24 cellular contexts compared by ENCODE assay signal in genomic region chr1:38197566-38197965, GRCh38.
A peak's percentile ranks its signal among the peaks of the same experiment; 100 is the strongest.
DNase-seq lines count a peak whose midpoint lies in the region; ATAC-seq, FAIRE-seq and TF ChIP-seq lines count a peak whose summit lies in the region.
"Had no signal": no experiment of that assay in that cellular context is flagged by ENCODE, and none has a peak within 500 bp of the region (broad histone marks: within the 10 kb centered on the region; RNA-seq: fewer than 3 reads in every experiment).

No MANE protein-coding gene starts in this region.

- H3F3A ChIP-seq in SK-N-SH (replicated peaks; ENCODE audit: insufficient read depth): no peaks in the 10 kb centered on the region

- H3K4me3 ChIP-seq in SK-N-SH (ENCODE audit: low read depth in 2 of 2, low read length in 1 of 2): no peak overlapping the region
- no peak overlapping the region for H3K4me3 ChIP-seq in neuronal stem cell (ENCODE audit: low read length in 2 of 2)
- H3K4me3 ChIP-seq: BLaER1, SK-N-MC had no signal

- H4K8ac ChIP-seq in neuronal stem cell (ENCODE audit: low read depth, low read length): no peak overlapping the region

- H3K27me3 ChIP-seq in SK-N-SH (ENCODE audit: insufficient read depth): peaks cover 28% of the 10 kb centered on the region
- no peaks in the 10 kb centered on the region for H3K27me3 ChIP-seq in neuronal stem cell (ENCODE audit: control insufficient read depth in 3 of 3, insufficient read depth in 3 of 3, low read depth in 1 of 3, low read length in 3 of 3)
- H3K27me3 ChIP-seq: BLaER1 had no signal

- CTCF ChIA-PET in SK-N-SH (lab: Yijun Ruan, JAX): no interaction called here

- H3K4me1 ChIP-seq in SK-N-SH (ENCODE audit: control insufficient read depth in 1 of 2, insufficient read depth in 2 of 2, low read depth in 1 of 2, low read length in 1 of 2) (peaks cover 0 to 9% of the 10 kb centered on the region in 2 experiments; a peak in 1 of 4 replicates), neuronal stem cell (ENCODE audit: control insufficient read depth in 2 of 2, insufficient read depth in 1 of 2, low read depth in 1 of 2, low read length in 2 of 2) (no peaks in the 10 kb centered on the region)
- H3K4me1 ChIP-seq: BLaER1 had no signal

- H2BK120ac ChIP-seq in neuronal stem cell (ENCODE audit: low read depth, low read length): no peak overlapping the region

- H3K4me2 ChIP-seq in SK-N-SH (no peak overlapping the region), neuronal stem cell (ENCODE audit: insufficient read depth, low read length, poor library complexity, severe bottlenecking) (no peak overlapping the region)
- H3K4me2 ChIP-seq: BLaER1 had no signal

- no peak for TF ChIP-seq RAD21 in SK-N-SH (IDR thresholded peaks at IDR 0.05; ENCODE audit: low read length)

- no peaks in the 10 kb centered on the region for H3K79me1 ChIP-seq in neuronal stem cell (ENCODE audit: low read depth, low read length)

- H2BK5ac ChIP-seq in neuronal stem cell (ENCODE audit: low read length): no peak overlapping the region

- no peak overlapping the region for H3K4ac ChIP-seq in neuronal stem cell (ENCODE audit: low read length)

- TF ChIP-seq EP300 in SK-N-SH (IDR thresholded peaks at IDR 0.05; ENCODE audit: borderline replicate concordance in 1 of 2, low read depth in 1 of 2, low read length in 1 of 2): peak in 1 of 2 experiments; percentile 27; a peak in 1 of 4 replicates

- no peak overlapping the region for H2AK5ac ChIP-seq in neuronal stem cell (ENCODE audit: low read depth, low read length)

- no peaks in the 10 kb centered on the region for H4K20me1 ChIP-seq in SK-N-SH (ENCODE audit: insufficient read depth)
- H4K20me1 ChIP-seq: BLaER1 had no signal

- H3K9me3 ChIP-seq in SK-N-SH (no peaks in the 10 kb centered on the region), neuronal stem cell (replicated peaks in 1 of 2; ENCODE audit: control insufficient read depth in 2 of 2, insufficient read depth in 1 of 2, low read depth in 1 of 2, low read length in 2 of 2) (peaks cover 0 to 17% of the 10 kb centered on the region in 2 donors)

- 3% methylated on average over 9 of the region's 9 CpGs for WGBS in SK-N-SH (ENCODE audit: low lambda C conversion rate)
- no CpG with 5 or more reads among the region's 9 CpGs for WGBS in neuronal stem cell (ENCODE audit: extremely low coverage in 2 of 2, insufficient read length in 2 of 2, insufficient replicate concordance in 1 of 2), 2 donors

- H3K36me3 ChIP-seq in SK-N-SH (replicated peaks in 1 of 2; ENCODE audit: control insufficient read depth in 1 of 2, insufficient read depth in 2 of 2, low read length in 1 of 2) (no peaks in the 10 kb centered on the region), neuronal stem cell (replicated peaks in 1 of 2; ENCODE audit: control insufficient read depth in 2 of 2, insufficient read depth in 2 of 2, low read length in 2 of 2) (no peaks in the 10 kb centered on the region)
- H3K36me3 ChIP-seq: BLaER1 had no signal

- H2BK15ac ChIP-seq in neuronal stem cell (ENCODE audit: low read length): no peak overlapping the region

- DNase-seq in SK-N-SH: peak; percentile 60
- peak; percentile 43 for DNase-seq in SK-N-DZ (ENCODE audit: low spot score)
- no peak for DNase-seq in neuronal stem cell (ENCODE audit: low spot score)
- DNase-seq in frontal cortex (ENCODE audit: low spot score in 2 of 2): no peak
- no peak for DNase-seq in NCI-H187 (lab: John Stamatoyannopoulos, UW)
- DNase-seq: CD4-positive, CD25-positive, alpha-beta regulatory T cell; DMS153; GOT3; HCEC 1CT; KBM-7; MV-4-11; NCI-H1694 treated with DMSO at 0.1 percent for 48 hours; NCI-H2171 treated with DMSO at 0.1 percent for 48 hours; NCI-H345; NCI-H524; NCI-H774; SHP77 had no signal

- no peak overlapping the region for H3K23ac ChIP-seq in neuronal stem cell (ENCODE audit: low read depth, low read length, poor library complexity)

- TF ChIP-seq CTCF in SK-N-SH (IDR thresholded peaks at IDR 0.05): no peak

- FAIRE-seq in frontal cortex (lab: Jason Lieb, UNC): no peak
- FAIRE-seq: GM18507 had no signal

- H2BK12ac ChIP-seq in neuronal stem cell (ENCODE audit: low read length): no peak overlapping the region

- no peak; the same call in 1 of the 3 replicates for ATAC-seq in SK-N-SH treated with all-trans-retinoic acid at 6 μM for 48 hours
- no peak for ATAC-seq in GM19395 (IDR thresholded peaks at IDR 0.05; ENCODE audit: unreplicated experiment)
- ATAC-seq: Panc1 had no signal

- H3K14ac ChIP-seq in neuronal stem cell (ENCODE audit: low read length): no peak overlapping the region

- H3K9me2 ChIP-seq in SK-N-SH: no peaks in the 10 kb centered on the region

- no peak overlapping the region for H3K18ac ChIP-seq in neuronal stem cell (ENCODE audit: low read length)

- H3K27ac ChIP-seq in SK-N-SH (ENCODE audit: low read depth in 2 of 2, low read length in 1 of 2) (no peak overlapping the region), neuronal stem cell (replicated peaks; ENCODE audit: low read length) (no peak overlapping the region)
- H3K27ac ChIP-seq: BLaER1, RWPE1, SK-N-MC had no signal

- H4K91ac ChIP-seq in neuronal stem cell (ENCODE audit: low read depth, low read length, poor library complexity): no peak overlapping the region

- H3K79me2 ChIP-seq in SK-N-SH (ENCODE audit: insufficient read depth): no peaks in the 10 kb centered on the region

- POLR2A ChIA-PET in SK-N-SH (lab: Yijun Ruan, JAX): no interaction called here

- no peak overlapping the region for H3K9ac ChIP-seq in SK-N-SH
- no peak overlapping the region for H3K9ac ChIP-seq in neuronal stem cell (ENCODE audit: low read depth, low read length, poor library complexity)
- H3K9ac ChIP-seq: BLaER1 had no signal

- H2AFZ ChIP-seq in SK-N-SH (ENCODE audit: low read depth) (no peak overlapping the region), neuronal stem cell (ENCODE audit: low read length) (peak overlapping the region; percentile 5)

TF ChIP-seq in SK-N-SH, 30 proteins besides CTCF, POLR2A, EP300 and RAD21:
- TF ChIP-seq RCOR1 (IDR thresholded peaks at IDR 0.05; ENCODE audit: low read length) (peak; percentile 70; the same call in 1 of the 2 replicates), ELF1 (IDR thresholded peaks at IDR 0.05) (no peak), GATA2 (CRISPR knock-in tag; IDR thresholded peaks at IDR 0.05) (peak; percentile 58), EZH2phosphoT487 (IDR thresholded peaks at IDR 0.05; ENCODE audit: borderline replicate concordance, low read depth) (no peak), TCF12 (IDR thresholded peaks at IDR 0.05) (no peak)

TF ChIP-seq in SK-N-SH treated with all-trans-retinoic acid at 6 μM for 48 hours, 23 proteins besides CTCF, POLR2A, EP300 and RAD21 (continues in another document):
- no peak for TF ChIP-seq ISL1 (CRISPR knock-in tag; IDR thresholded peaks at IDR 0.05)
- no peak for TF ChIP-seq PATZ1 (CRISPR knock-in tag; IDR thresholded peaks at IDR 0.05; ENCODE audit: borderline replicate concordance)
- no peak for TF ChIP-seq OSR1 (CRISPR knock-in tag; IDR thresholded peaks at IDR 0.05)
- TF ChIP-seq POU6F1 (CRISPR knock-in tag; IDR thresholded peaks at IDR 0.05; ENCODE audit: borderline replicate concordance, low read depth): no peak
- no peak for TF ChIP-seq ARNTL (CRISPR knock-in tag; IDR thresholded peaks at IDR 0.05; ENCODE audit: borderline replicate concordance, low read depth)
- TF ChIP-seq TCF4 (CRISPR knock-in tag; IDR thresholded peaks at IDR 0.05; ENCODE audit: borderline replicate concordance): no peak; the same call in 1 of the 2 replicates

Comparison
In these comparisons a context has a peak if more than half of its experiments do, and no peak if none do; other contexts are left out.
1. DNase-seq: peak in SK-N-SH (single experiment) and SK-N-DZ (single experiment); none in neuronal stem cell (single experiment), frontal cortex (0 of 2) and NCI-H187 (0 of 2).